In the genomic region with DNA sequence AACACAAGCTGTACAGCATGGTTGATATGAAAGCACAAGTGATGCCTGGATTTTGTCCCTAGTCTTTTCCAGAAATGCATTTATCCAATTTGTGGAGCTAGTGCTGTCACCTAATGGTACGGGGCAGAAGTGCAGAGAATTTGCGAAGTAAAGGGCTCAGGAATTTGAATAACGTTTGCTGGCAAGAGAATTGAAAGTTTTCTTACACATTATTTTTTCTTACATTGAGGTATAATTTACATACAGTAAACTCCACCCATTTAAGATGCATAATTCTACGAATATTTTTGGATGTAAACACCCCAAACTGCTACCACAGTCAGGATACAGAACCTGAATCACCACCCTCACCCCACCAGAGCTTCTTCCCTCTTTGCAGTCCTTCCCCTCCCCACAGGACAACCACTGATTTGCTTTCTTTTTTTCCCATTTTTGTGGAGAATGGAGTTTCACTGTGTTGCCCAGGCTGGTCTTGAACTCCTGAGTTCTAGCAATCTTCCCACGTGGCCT, we compare ENCODE assay signal across 8 cellular contexts. TPM values are rescaled to one million over a fixed set of nuclear protein-coding genes. Genes with fewer than 3 reads are reported as not detected.
DNase-seq lines count a peak whose midpoint lies in the region; ATAC-seq and TF ChIP-seq lines count a peak whose summit lies in the region.

No MANE protein-coding gene starts in this region.

- no peak overlapping the region for H3K27ac Mint-ChIP-seq in T-cell
- H3K27ac Mint-ChIP-seq in immature natural killer cell: no peak overlapping the region

- no peaks in the 10 kb centered on the region for H3K27me3 Mint-ChIP-seq in activated T-cell treated with anti-CD3 and anti-CD28 coated beads, Interleukin-2, amount 50 U/mL, for 4 hours (ENCODE audit: low read depth)
- H3K27me3 Mint-ChIP-seq in T-cell (peaks cover 5 to 9% of the 10 kb centered on the region in 2 donors), immature natural killer cell (ENCODE audit: low read depth in 3 of 3) (peaks cover 3 to 7% (median 5%) of the 10 kb centered on the region in 3 donors)

- peak overlapping the region; percentile 39; the same call in 1 of the 2 replicates for H3K4me3 ChIP-seq in Karpas-422 (ENCODE audit: low read length)
- H3K4me3 ChIP-seq in foreskin fibroblast (ENCODE audit: low read depth in 1 of 2, low read length in 2 of 2): peak overlapping the region in 1 of 2 donors; percentile 25
- no peak overlapping the region for H3K4me3 ChIP-seq in psoas muscle

- peaks cover 10% of the 10 kb centered on the region for H3K4me1 Mint-ChIP-seq in activated T-cell treated with anti-CD3 and anti-CD28 coated beads, Interleukin-2, amount 50 U/mL, for 4 hours (ENCODE audit: low read depth)
- H3K4me1 Mint-ChIP-seq in T-cell (peaks cover 11% of the 10 kb centered on the region in 3 donors), immature natural killer cell (peaks cover 0 to 7% of the 10 kb centered on the region in 2 donors)

- H3K27ac ChIP-seq in Karpas-422 (ENCODE audit: low read length) (peak overlapping the region; percentile 27; the same call in 1 of the 2 replicates), psoas muscle (no peak overlapping the region)

- TF ChIP-seq CTCF in foreskin fibroblast (IDR thresholded peaks at IDR 0.05; ENCODE audit: low read depth, low read length): peak; percentile 76
- TF ChIP-seq CTCF in psoas muscle (IDR thresholded peaks at IDR 0.05): peak; percentile 45

- no peaks in the 10 kb centered on the region for H3K27me3 ChIP-seq in Karpas-422 (ENCODE audit: low read length)
- no peaks in the 10 kb centered on the region for H3K27me3 ChIP-seq in psoas muscle (ENCODE audit: insufficient read depth in 3 of 3, low read length in 2 of 3)

- H3K79me2 ChIP-seq in Karpas-422 (ENCODE audit: low read length): no peaks in the 10 kb centered on the region

- peak overlapping the region; percentile 52 for H3K4me2 ChIP-seq in Karpas-422 (ENCODE audit: low read depth, low read length, poor library complexity, severe bottlenecking)

- no peak for DNase-seq in activated T-cell treated with anti-CD3 and anti-CD28 coated beads, Interleukin-2, amount 50 U/mL, for 4 hours
- no peak for DNase-seq in activated T-cell treated with anti-CD3 and anti-CD28 coated beads for 4 hours
- DNase-seq in Karpas-422: peak; percentile 76
- DNase-seq in T-cell: no peak
- peak; percentile 18 to 66 for DNase-seq in foreskin fibroblast
- no peak for DNase-seq in psoas muscle
- DNase-seq in immature natural killer cell: no peak

- no peak for ATAC-seq in activated T-cell treated with anti-CD3 and anti-CD28 coated beads, Interleukin-2, amount 50 U/mL, for 4 hours
- ATAC-seq in T-cell (replicated peaks in 1 of 4) (peak in 1 of 4 experiments; percentile 36), psoas muscle (no peak), GM21737 (IDR thresholded peaks at IDR 0.05; ENCODE audit: unreplicated experiment) (no peak)

- 17 to 23% (median 18%) methylated on average over 5 of the region's 5 CpGs for WGBS in psoas muscle, 3 donors

- no peaks in the 10 kb centered on the region for H4K20me1 ChIP-seq in Karpas-422 (ENCODE audit: insufficient read depth, low read depth, low read length)

- peak overlapping the region; percentile 14 for H3K4me3 Mint-ChIP-seq in activated T-cell treated with anti-CD3 and anti-CD28 coated beads, Interleukin-2, amount 50 U/mL, for 4 hours
- H3K4me3 Mint-ChIP-seq in T-cell: peak overlapping the region; percentile 47 to 75 (median 64)
- peak overlapping the region in 2 of 5 donors; percentile 50 to 56 for H3K4me3 Mint-ChIP-seq in immature natural killer cell

- H3K9me3 ChIP-seq in Karpas-422 (ENCODE audit: low read length) (no peaks in the 10 kb centered on the region), psoas muscle (no peaks in the 10 kb centered on the region)

- no peaks in the 10 kb centered on the region for H3K9me2 ChIP-seq in Karpas-422 (replicated peaks; ENCODE audit: insufficient read depth, low read length)

- H3K9me3 Mint-ChIP-seq in activated T-cell treated with anti-CD3 and anti-CD28 coated beads, Interleukin-2, amount 50 U/mL, for 4 hours: no peaks in the 10 kb centered on the region
- H3K9me3 Mint-ChIP-seq in T-cell: no peaks in the 10 kb centered on the region
- no peaks in the 10 kb centered on the region for H3K9me3 Mint-ChIP-seq in immature natural killer cell

- H3K36me3 ChIP-seq in Karpas-422 (ENCODE audit: insufficient read depth, low read length): no peaks in the 10 kb centered on the region
- H3K36me3 ChIP-seq in psoas muscle (ENCODE audit: insufficient read depth in 1 of 2, low read depth in 1 of 2): no peaks in the 10 kb centered on the region

- H2AFZ ChIP-seq in Karpas-422 (ENCODE audit: low read length): peak overlapping the region; percentile 68

- intact Hi-C loops in psoas muscle (cut with DNase I): loop anchor here in 1 of 2 donors (5.0 kb wide), 1 partner anchor 62 kb away; no protein-coding TSS in a partner anchor

- H3K9ac ChIP-seq in Karpas-422 (ENCODE audit: low read length): peak overlapping the region; percentile 31

- H3K36me3 Mint-ChIP-seq in activated T-cell treated with anti-CD3 and anti-CD28 coated beads, Interleukin-2, amount 50 U/mL, for 4 hours (ENCODE audit: insufficient read depth): no peaks in the 10 kb centered on the region
- H3K36me3 Mint-ChIP-seq in T-cell (no peaks in the 10 kb centered on the region), immature natural killer cell (no peaks in the 10 kb centered on the region)

- POLR2A ChIA-PET in T-cell (lab: Charles Lee): interaction anchor here (0.6 kb wide), 2 partner anchors 19 to 501 kb away, joined by 3 to 9 read pairs; no protein-coding TSS in a partner anchor

- CTCF ChIA-PET in T-cell (lab: Charles Lee): interaction anchor here (0.6 to 2.1 kb wide), 7 partner anchors 35 to 280 kb away, joined by 3 to 14 read pairs (median 4); no protein-coding TSS in a partner anchor

- peaks cover 49% of the 10 kb centered on the region for H3K4me1 ChIP-seq in Karpas-422 (ENCODE audit: low read length)
- H3K4me1 ChIP-seq in psoas muscle: no peaks in the 10 kb centered on the region

RNA-seq across cellular contexts. Expression of a gene that starts 3.5 kb away (rescaled TPM):
- total RNA-seq in activated T-cell treated with anti-CD3 and anti-CD28 coated beads, Interleukin-2, amount 50 U/mL, for 4 hours: not detected
- 2.6 and 6.3 TPM in 2 replicates for total RNA-seq in Karpas-422 (2014; rRNA removed; shearing (Covaris generic); ENCODE audit: low replicate concordance)
- total RNA-seq in T-cell (under 1 TPM in 3 of 5 donors, not detected in 2; 0.10 to 0.35 (median 0.18) TPM), psoas muscle (not detected)
- polyA plus RNA-seq in psoas muscle (under 1 TPM in 1 of 3 donors, not detected in 2; 0.04 TPM), immature natural killer cell (not detected)

RNA-seq across cellular contexts. Expression of a gene that starts 53.5 kb away (rescaled TPM):
- not detected for total RNA-seq in activated T-cell treated with anti-CD3 and anti-CD28 coated beads, Interleukin-2, amount 50 U/mL, for 4 hours
- total RNA-seq in Karpas-422 (2014; rRNA removed; shearing (Covaris generic); ENCODE audit: low replicate concordance): not detected in 2 replicates
- total RNA-seq in T-cell (not detected), psoas muscle (10 to 100 TPM in 3 of 4 donors, 1 to 10 TPM in 1; 3.4 to 27.9 (median 20.7) TPM)
- polyA plus RNA-seq in psoas muscle (10 to 100 TPM; 17.4 to 24.5 (median 23.3) TPM), immature natural killer cell (not detected)

Comparison
In these comparisons a context has a peak if more than half of its experiments do, and no peak if none do; other contexts are left out.
1. DNase-seq: peak in Karpas-422 (single experiment) and foreskin fibroblast (2 of 2); none in activated T-cell treated with anti-CD3 and anti-CD28 coated beads, Interleukin-2, amount 50 U/mL, for 4 hours (single experiment), activated T-cell treated with anti-CD3 and anti-CD28 coated beads for 4 hours (single experiment), T-cell (0 of 34), psoas muscle (0 of 2) and immature natural killer cell (0 of 3).